In the genomic region with DNA sequence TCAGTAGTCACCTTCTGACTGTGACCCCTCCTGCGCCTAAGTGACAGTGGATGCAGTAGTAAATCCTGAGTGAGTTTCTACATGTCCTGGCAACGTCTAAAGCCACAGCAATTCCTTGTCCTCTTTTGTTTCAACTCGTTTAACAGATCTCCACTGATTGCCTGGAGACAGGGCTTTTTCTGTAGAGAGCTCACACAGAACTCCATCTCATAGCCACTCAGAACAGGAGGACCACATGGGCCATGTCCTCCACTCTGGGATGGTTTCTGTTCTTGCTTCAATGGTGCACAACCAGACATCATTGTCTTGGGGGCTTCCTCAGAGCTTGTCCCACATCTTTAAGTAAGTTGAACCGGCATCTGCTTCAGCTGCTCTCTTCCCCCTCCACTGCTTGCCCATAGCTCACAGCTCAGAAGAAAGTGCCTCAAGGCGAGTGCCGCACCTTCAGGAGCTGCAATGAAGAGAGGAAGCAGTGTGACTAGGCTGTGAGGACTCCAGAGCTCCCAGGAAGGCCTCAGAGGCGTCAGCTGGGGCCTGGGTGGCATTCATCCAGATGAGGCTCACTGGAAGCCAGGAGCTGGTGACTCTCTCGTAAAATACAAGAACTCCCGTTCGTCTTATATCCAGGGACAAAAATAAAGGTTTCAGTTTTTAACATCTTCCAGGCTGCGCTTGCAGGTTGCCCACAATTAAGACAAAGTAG, we compare ENCODE assay signal across 9 cellular contexts. TPM values are rescaled to one million over a fixed set of nuclear protein-coding genes. Genes with fewer than 3 reads are reported as not detected.
DNase-seq lines count a peak whose midpoint lies in the region; ATAC-seq and TF ChIP-seq lines count a peak whose summit lies in the region.
"Had no signal": no experiment of that assay in that cellular context is flagged by ENCODE, and none has a peak within 500 bp of the region (broad histone marks: within the 10 kb centered on the region; RNA-seq: fewer than 3 reads in every experiment).

No MANE protein-coding gene starts in this region.

- H3K4me1 Mint-ChIP-seq in activated CD4-positive, alpha-beta T cell treated with anti-CD3 and anti-CD28 coated beads for 36 hours: peaks cover 51% of the 10 kb centered on the region
- peaks cover 78% of the 10 kb centered on the region for H3K4me1 Mint-ChIP-seq in activated naive CD4-positive, alpha-beta T cell treated with anti-CD3 and anti-CD28 coated beads, Interleukin-2, amount 10 ng/mL, durations not matched to agents 7 days and 5 days
- peaks cover 9% of the 10 kb centered on the region for H3K4me1 Mint-ChIP-seq in chondrocyte (ENCODE audit: low read depth)

- peak overlapping the region; percentile 8 for H3K4me3 ChIP-seq in thoracic aorta
- H3K4me3 ChIP-seq: thyroid gland had no signal

- peak overlapping the region; percentile 99 for H3K27ac Mint-ChIP-seq in activated CD4-positive, alpha-beta T cell treated with anti-CD3 and anti-CD28 coated beads for 36 hours
- H3K27ac Mint-ChIP-seq in activated naive CD4-positive, alpha-beta T cell treated with anti-CD3 and anti-CD28 coated beads, Interleukin-2, amount 10 ng/mL, durations not matched to agents 7 days and 5 days: peak overlapping the region; percentile 100
- H3K27ac Mint-ChIP-seq in chondrocyte (ENCODE audit: unreplicated experiment): no peak overlapping the region

- peaks cover 13% of the 10 kb centered on the region for H3K36me3 ChIP-seq in thoracic aorta

- TF ChIP-seq CTCF in thoracic aorta (IDR thresholded peaks at IDR 0.05) (no peak), chondrocyte (IDR thresholded peaks at IDR 0.05) (no peak)

- CTCF ChIA-PET in activated CD4-positive, alpha-beta T cell treated with anti-CD3 and anti-CD28 coated beads for 36 hours (lab: Charles Lee): interaction anchor here (0.6 to 2.8 kb wide), 9 partner anchors 9 to 214 kb away, joined by 3 to 12 read pairs (median 6); a partner anchor contains a TSS
- CTCF ChIA-PET in activated naive CD4-positive, alpha-beta T cell treated with anti-CD3 and anti-CD28 coated beads, Interleukin-2, amount 10 ng/mL, durations not matched to agents 7 days and 5 days (lab: Charles Lee): interaction anchor here (0.6 to 2.6 kb wide), 8 partner anchors 20 to 229 kb away, joined by 3 to 14 read pairs (median 4); a partner anchor contains a TSS

- H3K27me3 Mint-ChIP-seq in activated CD4-positive, alpha-beta T cell treated with anti-CD3 and anti-CD28 coated beads for 36 hours: no peaks in the 10 kb centered on the region
- no peaks in the 10 kb centered on the region for H3K27me3 Mint-ChIP-seq in activated naive CD4-positive, alpha-beta T cell treated with anti-CD3 and anti-CD28 coated beads, Interleukin-2, amount 10 ng/mL, durations not matched to agents 7 days and 5 days
- no peaks in the 10 kb centered on the region for H3K27me3 Mint-ChIP-seq in chondrocyte (ENCODE audit: low read depth)

- H3K27me3 ChIP-seq in thoracic aorta (replicated peaks; ENCODE audit: insufficient read depth): no peaks in the 10 kb centered on the region
- H3K27me3 ChIP-seq: thyroid gland had no signal

- POLR2A ChIA-PET in activated CD4-positive, alpha-beta T cell treated with anti-CD3 and anti-CD28 coated beads for 36 hours (lab: Charles Lee): no interaction called here

- peaks cover 10% of the 10 kb centered on the region for H3K36me3 Mint-ChIP-seq in activated CD4-positive, alpha-beta T cell treated with anti-CD3 and anti-CD28 coated beads for 36 hours (ENCODE audit: low read depth)
- peaks cover 80% of the 10 kb centered on the region for H3K36me3 Mint-ChIP-seq in activated naive CD4-positive, alpha-beta T cell treated with anti-CD3 and anti-CD28 coated beads, Interleukin-2, amount 10 ng/mL, durations not matched to agents 7 days and 5 days
- H3K36me3 Mint-ChIP-seq in chondrocyte (ENCODE audit: low read depth): peaks cover 5% of the 10 kb centered on the region

- no peaks in the 10 kb centered on the region for H3K9me3 ChIP-seq in thoracic aorta
- H3K9me3 ChIP-seq: thyroid gland had no signal

- H3K9me3 Mint-ChIP-seq in activated CD4-positive, alpha-beta T cell treated with anti-CD3 and anti-CD28 coated beads for 36 hours (ENCODE audit: low read depth): peaks cover 8% of the 10 kb centered on the region
- H3K9me3 Mint-ChIP-seq in activated naive CD4-positive, alpha-beta T cell treated with anti-CD3 and anti-CD28 coated beads, Interleukin-2, amount 10 ng/mL, durations not matched to agents 7 days and 5 days: peaks cover 18% of the 10 kb centered on the region
- no peaks in the 10 kb centered on the region for H3K9me3 Mint-ChIP-seq in chondrocyte (ENCODE audit: low read depth)

- ATAC-seq in activated CD4-positive, alpha-beta T cell treated with anti-CD3 and anti-CD28 coated beads for 36 hours: peak; percentile 12
- ATAC-seq in thoracic aorta (ENCODE audit: insufficient number of reproducible peaks, low FRiP score, low read depth) (no peak), HG02571 (IDR thresholded peaks at IDR 0.05; ENCODE audit: unreplicated experiment) (no peak)

- peak; percentile 30 for DNase-seq in activated CD4-positive, alpha-beta T cell treated with anti-CD3 and anti-CD28 coated beads for 36 hours
- DNase-seq in activated CD4-positive, alpha-beta T cell treated with anti-CD3 and anti-CD28 coated beads for 48 hours: no peak
- no peak for DNase-seq in activated naive CD4-positive, alpha-beta T cell treated with anti-CD3 and anti-CD28 coated beads, Interleukin-2, amount 10 ng/mL, durations not matched to agents 7 days and 5 days
- DNase-seq in iris pigment epithelial cell (ENCODE audit: low read depth) (peak; percentile 23), thoracic aorta (ENCODE audit: low spot score) (no peak), chondrocyte (ENCODE audit: low spot score) (no peak), NCI-H510A (lab: John Stamatoyannopoulos, UW) (no peak)
- DNase-seq: thyroid gland had no signal

- peak overlapping the region in 1 of 2 donors; percentile 17 for H3K27ac ChIP-seq in thoracic aorta

- H3K4me3 Mint-ChIP-seq in activated CD4-positive, alpha-beta T cell treated with anti-CD3 and anti-CD28 coated beads for 36 hours: peak overlapping the region; percentile 71
- H3K4me3 Mint-ChIP-seq in activated naive CD4-positive, alpha-beta T cell treated with anti-CD3 and anti-CD28 coated beads, Interleukin-2, amount 10 ng/mL, durations not matched to agents 7 days and 5 days: peak overlapping the region; percentile 80
- no peak overlapping the region for H3K4me3 Mint-ChIP-seq in chondrocyte (ENCODE audit: unreplicated experiment)

- H3K4me1 ChIP-seq in thoracic aorta (ENCODE audit: control insufficient read depth in 1 of 2, low read depth in 2 of 2): peaks cover 2 to 15% of the 10 kb centered on the region in 2 donors

- intact Hi-C loops in activated CD4-positive, alpha-beta T cell treated with anti-CD3 and anti-CD28 coated beads for 36 hours (cut with DNase I, micrococcal nuclease): loop anchor here (5.0 kb wide), 2 partner anchors 36 to 346 kb away; a partner anchor contains a TSS

RNA-seq across cellular contexts. Expression of a gene that starts 37.4 kb away (rescaled TPM):
- 1 to 10 TPM; 6.2 to 7.3 TPM for total RNA-seq in activated CD4-positive, alpha-beta T cell treated with anti-CD3 and anti-CD28 coated beads for 36 hours
- total RNA-seq in thoracic aorta: 10 to 100 TPM; 11.9 to 32.7 TPM
- total RNA-seq in chondrocyte: 20.0 to 48.1 TPM (median 20.6 TPM) in 3 replicates

Comparison
In these comparisons a context has a peak if more than half of its experiments do, and no peak if none do; other contexts are left out.
1. DNase-seq: peak in activated CD4-positive, alpha-beta T cell treated with anti-CD3 and anti-CD28 coated beads for 36 hours (single experiment) and iris pigment epithelial cell (single experiment); none in activated CD4-positive, alpha-beta T cell treated with anti-CD3 and anti-CD28 coated beads for 48 hours (single experiment), activated naive CD4-positive, alpha-beta T cell treated with anti-CD3 and anti-CD28 coated beads, Interleukin-2, amount 10 ng/mL, durations not matched to agents 7 days and 5 days (single experiment), thoracic aorta (single experiment), chondrocyte (single experiment) and NCI-H510A (single experiment).